Comparison of ENCODE assay signal across 1 cellular context in the genomic region with DNA sequence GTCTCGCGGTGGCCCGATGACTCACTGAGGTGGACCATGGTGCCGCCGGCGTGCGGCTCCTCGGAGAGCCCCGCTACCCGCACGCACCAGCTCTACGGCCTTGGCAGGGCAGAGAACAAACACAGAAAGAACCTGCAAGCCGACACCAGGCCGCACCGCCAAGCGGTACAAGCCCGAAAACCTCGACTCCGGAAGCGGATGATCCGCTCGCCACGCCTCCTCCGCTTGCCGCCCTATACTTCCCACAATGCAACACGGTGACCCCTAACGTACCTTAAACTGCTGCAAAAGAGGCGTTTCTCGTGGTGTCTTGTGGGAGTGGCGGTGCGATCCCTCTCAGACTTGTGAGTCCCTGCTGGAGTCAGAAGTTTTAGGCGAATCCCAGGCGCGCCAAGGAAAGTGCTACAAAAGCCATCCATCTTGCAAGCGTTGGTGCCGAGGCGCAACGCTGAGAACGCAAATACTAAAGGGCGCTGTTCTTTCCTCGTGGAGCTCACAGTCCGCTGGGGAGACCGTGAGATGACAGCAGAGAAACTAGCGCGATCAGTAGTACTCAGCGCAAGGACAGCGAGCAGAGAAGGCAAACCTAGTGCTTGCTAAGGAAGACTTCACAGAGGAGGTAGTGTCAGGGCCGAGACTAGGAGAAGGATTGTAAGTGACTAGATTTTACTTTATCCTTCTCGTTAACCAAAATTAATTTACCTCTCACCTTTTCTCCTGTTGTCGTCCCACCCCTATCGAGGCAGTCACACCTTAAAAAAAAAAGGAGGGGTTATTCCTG.
TF ChIP-seq lines count a peak whose summit lies in the region.

A gene (minus strand): TSS at position 200 of the 781 bp plus-strand sequence. CDS start 162 bp downstream, at position 38.

TF ChIP-seq in K562, 482 proteins besides CTCF, POLR2A, EP300 and RAD21 (continued from another document and continues in another):
- TF ChIP-seq, protein P1, sequence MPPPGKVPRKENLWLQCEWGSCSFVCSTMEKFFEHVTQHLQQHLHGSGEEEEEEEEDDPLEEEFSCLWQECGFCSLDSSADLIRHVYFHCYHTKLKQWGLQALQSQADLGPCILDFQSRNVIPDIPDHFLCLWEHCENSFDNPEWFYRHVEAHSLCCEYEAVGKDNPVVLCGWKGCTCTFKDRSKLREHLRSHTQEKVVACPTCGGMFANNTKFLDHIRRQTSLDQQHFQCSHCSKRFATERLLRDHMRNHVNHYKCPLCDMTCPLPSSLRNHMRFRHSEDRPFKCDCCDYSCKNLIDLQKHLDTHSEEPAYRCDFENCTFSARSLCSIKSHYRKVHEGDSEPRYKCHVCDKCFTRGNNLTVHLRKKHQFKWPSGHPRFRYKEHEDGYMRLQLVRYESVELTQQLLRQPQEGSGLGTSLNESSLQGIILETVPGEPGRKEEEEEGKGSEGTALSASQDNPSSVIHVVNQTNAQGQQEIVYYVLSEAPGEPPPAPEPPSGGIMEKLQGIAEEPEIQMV (tag; conservative IDR thresholded peaks at IDR 0.05; ENCODE audit: low read depth), result no peak
- TF ChIP-seq KLF1 (tag; IDR thresholded peaks at IDR 0.05), result peak; percentile 85
- no peak for TF ChIP-seq ZNF354B (CRISPR knock-in tag; IDR thresholded peaks at IDR 0.05)
- TF ChIP-seq, protein P2, sequence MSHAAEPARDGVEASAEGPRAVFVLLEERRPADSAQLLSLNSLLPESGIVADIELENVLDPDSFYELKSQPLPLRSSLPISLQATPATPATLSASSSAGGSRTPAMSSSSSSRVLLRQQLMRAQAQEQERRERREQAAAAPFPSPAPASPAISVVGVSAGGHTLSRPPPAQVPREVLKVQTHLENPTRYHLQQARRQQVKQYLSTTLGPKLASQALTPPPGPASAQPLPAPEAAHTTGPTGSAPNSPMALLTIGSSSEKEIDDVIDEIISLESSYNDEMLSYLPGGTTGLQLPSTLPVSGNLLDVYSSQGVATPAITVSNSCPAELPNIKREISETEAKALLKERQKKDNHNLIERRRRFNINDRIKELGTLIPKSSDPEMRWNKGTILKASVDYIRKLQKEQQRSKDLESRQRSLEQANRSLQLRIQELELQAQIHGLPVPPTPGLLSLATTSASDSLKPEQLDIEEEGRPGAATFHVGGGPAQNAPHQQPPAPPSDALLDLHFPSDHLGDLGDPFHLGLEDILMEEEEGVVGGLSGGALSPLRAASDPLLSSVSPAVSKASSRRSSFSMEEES (CRISPR knock-in tag; IDR thresholded peaks at IDR 0.05), result peak; percentile 32; the same call in 1 of the 2 replicates
- TF ChIP-seq JUNB (CRISPR knock-in tag; conservative IDR thresholded peaks at IDR 0.05), result peak; percentile 69
- peak; percentile 70; the same call in 1 of the 2 replicates for TF ChIP-seq GTF2F1 (IDR thresholded peaks at IDR 0.05; ENCODE audit: low read depth, low read length)
- TF ChIP-seq ARID2 (IDR thresholded peaks at IDR 0.05), result no peak
- TF ChIP-seq KLF13 (tag; IDR thresholded peaks at IDR 0.05; ENCODE audit: borderline replicate concordance, low read depth), result peak; percentile 95
- TF ChIP-seq, protein P3, sequence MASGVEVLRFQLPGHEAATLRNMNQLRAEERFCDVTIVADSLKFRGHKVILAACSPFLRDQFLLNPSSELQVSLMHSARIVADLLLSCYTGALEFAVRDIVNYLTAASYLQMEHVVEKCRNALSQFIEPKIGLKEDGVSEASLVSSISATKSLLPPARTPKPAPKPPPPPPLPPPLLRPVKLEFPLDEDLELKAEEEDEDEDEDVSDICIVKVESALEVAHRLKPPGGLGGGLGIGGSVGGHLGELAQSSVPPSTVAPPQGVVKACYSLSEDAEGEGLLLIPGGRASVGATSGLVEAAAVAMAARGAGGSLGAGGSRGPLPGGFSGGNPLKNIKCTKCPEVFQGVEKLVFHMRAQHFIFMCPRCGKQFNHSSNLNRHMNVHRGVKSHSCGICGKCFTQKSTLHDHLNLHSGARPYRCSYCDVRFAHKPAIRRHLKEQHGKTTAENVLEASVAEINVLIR (CRISPR knock-in tag; IDR thresholded peaks at IDR 0.05), result peak; percentile 6; the same call in 1 of the 2 replicates
- no peak for TF ChIP-seq ZNF253 (CRISPR knock-in tag; conservative IDR thresholded peaks at IDR 0.05)
- no peak for TF ChIP-seq ZNF444 (CRISPR knock-in tag; IDR thresholded peaks at IDR 0.05)
- TF ChIP-seq TOE1 (IDR thresholded peaks at IDR 0.05; ENCODE audit: borderline replicate concordance), result peak; percentile 79; the same call in 1 of the 2 replicates
- TF ChIP-seq TOE1 (CRISPR knock-in tag; IDR thresholded peaks at IDR 0.05; ENCODE audit: borderline replicate concordance, low read depth), result peak; percentile 93
- TF ChIP-seq ZNF436 (CRISPR knock-in tag; IDR thresholded peaks at IDR 0.05), result no peak
- no peak for TF ChIP-seq TRIM28 (IDR thresholded peaks at IDR 0.05)
- 0 out of 2 replicates have a peak, but pooled peaks have one; percentile 38 for TF ChIP-seq ZNF134 (CRISPR knock-in tag; conservative IDR thresholded peaks at IDR 0.05)
- TF ChIP-seq BCOR (IDR thresholded peaks at IDR 0.05), result peak; percentile 40
- TF ChIP-seq, protein P4, sequence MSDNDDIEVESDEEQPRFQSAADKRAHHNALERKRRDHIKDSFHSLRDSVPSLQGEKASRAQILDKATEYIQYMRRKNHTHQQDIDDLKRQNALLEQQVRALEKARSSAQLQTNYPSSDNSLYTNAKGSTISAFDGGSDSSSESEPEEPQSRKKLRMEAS (CRISPR knock-in tag; IDR thresholded peaks at IDR 0.05), result peak; percentile 89
- TF ChIP-seq NFE2 (IDR thresholded peaks at IDR 0.05; ENCODE audit: low read depth), result peak; percentile 37; the same call in 1 of the 2 replicates
- no peak for TF ChIP-seq ZNF75A (CRISPR knock-in tag; IDR thresholded peaks at IDR 0.05)
- TF ChIP-seq HDGF (IDR thresholded peaks at IDR 0.05), result no peak
- TF ChIP-seq POU5F1 (IDR thresholded peaks at IDR 0.05; ENCODE audit: borderline replicate concordance, low read depth, low read length, partially characterized antibody), result no peak
- TF ChIP-seq ZNF584 (CRISPR knock-in tag; IDR thresholded peaks at IDR 0.05; ENCODE audit: low read depth), result peak; percentile 79
- peak; percentile 41; the same call in 1 of the 2 replicates for TF ChIP-seq SMARCA4 (IDR thresholded peaks at IDR 0.05)
- TF ChIP-seq, protein P5, sequence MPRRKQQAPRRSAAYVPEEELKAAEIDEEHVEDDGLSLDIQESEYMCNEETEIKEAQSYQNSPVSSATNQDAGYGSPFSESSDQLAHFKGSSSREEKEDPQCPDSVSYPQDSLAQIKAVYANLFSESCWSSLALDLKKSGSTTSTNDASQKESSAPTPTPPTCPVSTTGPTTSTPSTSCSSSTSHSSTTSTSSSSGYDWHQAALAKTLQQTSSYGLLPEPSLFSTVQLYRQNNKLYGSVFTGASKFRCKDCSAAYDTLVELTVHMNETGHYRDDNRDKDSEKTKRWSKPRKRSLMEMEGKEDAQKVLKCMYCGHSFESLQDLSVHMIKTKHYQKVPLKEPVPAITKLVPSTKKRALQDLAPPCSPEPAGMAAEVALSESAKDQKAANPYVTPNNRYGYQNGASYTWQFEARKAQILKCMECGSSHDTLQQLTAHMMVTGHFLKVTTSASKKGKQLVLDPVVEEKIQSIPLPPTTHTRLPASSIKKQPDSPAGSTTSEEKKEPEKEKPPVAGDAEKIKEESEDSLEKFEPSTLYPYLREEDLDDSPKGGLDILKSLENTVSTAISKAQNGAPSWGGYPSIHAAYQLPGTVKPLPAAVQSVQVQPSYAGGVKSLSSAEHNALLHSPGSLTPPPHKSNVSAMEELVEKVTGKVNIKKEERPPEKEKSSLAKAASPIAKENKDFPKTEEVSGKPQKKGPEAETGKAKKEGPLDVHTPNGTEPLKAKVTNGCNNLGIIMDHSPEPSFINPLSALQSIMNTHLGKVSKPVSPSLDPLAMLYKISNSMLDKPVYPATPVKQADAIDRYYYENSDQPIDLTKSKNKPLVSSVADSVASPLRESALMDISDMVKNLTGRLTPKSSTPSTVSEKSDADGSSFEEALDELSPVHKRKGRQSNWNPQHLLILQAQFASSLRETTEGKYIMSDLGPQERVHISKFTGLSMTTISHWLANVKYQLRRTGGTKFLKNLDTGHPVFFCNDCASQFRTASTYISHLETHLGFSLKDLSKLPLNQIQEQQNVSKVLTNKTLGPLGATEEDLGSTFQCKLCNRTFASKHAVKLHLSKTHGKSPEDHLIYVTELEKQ (CRISPR knock-in tag; IDR thresholded peaks at IDR 0.05), result 0 out of 2 replicates have a peak, but pooled peaks have one; percentile 51
- TF ChIP-seq GTF2A2 (tag; IDR thresholded peaks at IDR 0.05), result no peak
- no peak for TF ChIP-seq ARHGAP35 (IDR thresholded peaks at IDR 0.05; ENCODE audit: partially characterized antibody)
- TF ChIP-seq CREB1 (IDR thresholded peaks at IDR 0.05), result peak; percentile 47
- TF ChIP-seq CREB1 (CRISPR knock-in tag; IDR thresholded peaks at IDR 0.05), result peak; percentile 80
- TF ChIP-seq, protein P6, sequence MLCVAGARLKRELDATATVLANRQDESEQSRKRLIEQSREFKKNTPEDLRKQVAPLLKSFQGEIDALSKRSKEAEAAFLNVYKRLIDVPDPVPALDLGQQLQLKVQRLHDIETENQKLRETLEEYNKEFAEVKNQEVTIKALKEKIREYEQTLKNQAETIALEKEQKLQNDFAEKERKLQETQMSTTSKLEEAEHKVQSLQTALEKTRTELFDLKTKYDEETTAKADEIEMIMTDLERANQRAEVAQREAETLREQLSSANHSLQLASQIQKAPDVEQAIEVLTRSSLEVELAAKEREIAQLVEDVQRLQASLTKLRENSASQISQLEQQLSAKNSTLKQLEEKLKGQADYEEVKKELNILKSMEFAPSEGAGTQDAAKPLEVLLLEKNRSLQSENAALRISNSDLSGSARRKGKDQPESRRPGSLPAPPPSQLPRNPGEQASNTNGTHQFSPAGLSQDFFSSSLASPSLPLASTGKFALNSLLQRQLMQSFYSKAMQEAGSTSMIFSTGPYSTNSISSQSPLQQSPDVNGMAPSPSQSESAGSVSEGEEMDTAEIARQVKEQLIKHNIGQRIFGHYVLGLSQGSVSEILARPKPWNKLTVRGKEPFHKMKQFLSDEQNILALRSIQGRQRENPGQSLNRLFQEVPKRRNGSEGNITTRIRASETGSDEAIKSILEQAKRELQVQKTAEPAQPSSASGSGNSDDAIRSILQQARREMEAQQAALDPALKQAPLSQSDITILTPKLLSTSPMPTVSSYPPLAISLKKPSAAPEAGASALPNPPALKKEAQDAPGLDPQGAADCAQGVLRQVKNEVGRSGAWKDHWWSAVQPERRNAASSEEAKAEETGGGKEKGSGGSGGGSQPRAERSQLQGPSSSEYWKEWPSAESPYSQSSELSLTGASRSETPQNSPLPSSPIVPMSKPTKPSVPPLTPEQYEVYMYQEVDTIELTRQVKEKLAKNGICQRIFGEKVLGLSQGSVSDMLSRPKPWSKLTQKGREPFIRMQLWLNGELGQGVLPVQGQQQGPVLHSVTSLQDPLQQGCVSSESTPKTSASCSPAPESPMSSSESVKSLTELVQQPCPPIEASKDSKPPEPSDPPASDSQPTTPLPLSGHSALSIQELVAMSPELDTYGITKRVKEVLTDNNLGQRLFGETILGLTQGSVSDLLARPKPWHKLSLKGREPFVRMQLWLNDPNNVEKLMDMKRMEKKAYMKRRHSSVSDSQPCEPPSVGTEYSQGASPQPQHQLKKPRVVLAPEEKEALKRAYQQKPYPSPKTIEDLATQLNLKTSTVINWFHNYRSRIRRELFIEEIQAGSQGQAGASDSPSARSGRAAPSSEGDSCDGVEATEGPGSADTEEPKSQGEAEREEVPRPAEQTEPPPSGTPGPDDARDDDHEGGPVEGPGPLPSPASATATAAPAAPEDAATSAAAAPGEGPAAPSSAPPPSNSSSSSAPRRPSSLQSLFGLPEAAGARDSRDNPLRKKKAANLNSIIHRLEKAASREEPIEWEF (CRISPR knock-in tag; IDR thresholded peaks at IDR 0.05), result no peak
- TF ChIP-seq, protein P7, sequence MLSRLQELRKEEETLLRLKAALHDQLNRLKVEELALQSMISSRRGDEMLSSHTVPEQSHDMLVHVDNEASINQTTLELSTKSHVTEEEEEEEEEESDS (CRISPR knock-in tag; IDR thresholded peaks at IDR 0.05), result no peak
- peak; percentile 48 for TF ChIP-seq TCF3 (CRISPR knock-in tag; IDR thresholded peaks at IDR 0.05)
- TF ChIP-seq ZNF232 (CRISPR knock-in tag; IDR thresholded peaks at IDR 0.05), result peak; percentile 81; the same call in 1 of the 2 replicates
- no peak for TF ChIP-seq NELFE (IDR thresholded peaks at IDR 0.05; ENCODE audit: insufficient read depth, insufficient read length)
- TF ChIP-seq, protein P8, sequence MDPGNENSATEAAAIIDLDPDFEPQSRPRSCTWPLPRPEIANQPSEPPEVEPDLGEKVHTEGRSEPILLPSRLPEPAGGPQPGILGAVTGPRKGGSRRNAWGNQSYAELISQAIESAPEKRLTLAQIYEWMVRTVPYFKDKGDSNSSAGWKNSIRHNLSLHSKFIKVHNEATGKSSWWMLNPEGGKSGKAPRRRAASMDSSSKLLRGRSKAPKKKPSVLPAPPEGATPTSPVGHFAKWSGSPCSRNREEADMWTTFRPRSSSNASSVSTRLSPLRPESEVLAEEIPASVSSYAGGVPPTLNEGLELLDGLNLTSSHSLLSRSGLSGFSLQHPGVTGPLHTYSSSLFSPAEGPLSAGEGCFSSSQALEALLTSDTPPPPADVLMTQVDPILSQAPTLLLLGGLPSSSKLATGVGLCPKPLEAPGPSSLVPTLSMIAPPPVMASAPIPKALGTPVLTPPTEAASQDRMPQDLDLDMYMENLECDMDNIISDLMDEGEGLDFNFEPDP (CRISPR knock-in tag; IDR thresholded peaks at IDR 0.05), result 0 out of 2 replicates have a peak, but pooled peaks have one; percentile 83
- TF ChIP-seq CHCHD3 (CRISPR knock-in tag; IDR thresholded peaks at IDR 0.05), result no peak
- TF ChIP-seq DMBX1 (CRISPR knock-in tag; IDR thresholded peaks at IDR 0.05; ENCODE audit: borderline replicate concordance), result 0 out of 2 replicates have a peak, but pooled peaks have one; percentile 18
- TF ChIP-seq BHLHE40 (IDR thresholded peaks at IDR 0.05; ENCODE audit: low read length), result peak; percentile 5
- TF ChIP-seq ZC3H8 (IDR thresholded peaks at IDR 0.05), result no peak
- TF ChIP-seq, protein P9, sequence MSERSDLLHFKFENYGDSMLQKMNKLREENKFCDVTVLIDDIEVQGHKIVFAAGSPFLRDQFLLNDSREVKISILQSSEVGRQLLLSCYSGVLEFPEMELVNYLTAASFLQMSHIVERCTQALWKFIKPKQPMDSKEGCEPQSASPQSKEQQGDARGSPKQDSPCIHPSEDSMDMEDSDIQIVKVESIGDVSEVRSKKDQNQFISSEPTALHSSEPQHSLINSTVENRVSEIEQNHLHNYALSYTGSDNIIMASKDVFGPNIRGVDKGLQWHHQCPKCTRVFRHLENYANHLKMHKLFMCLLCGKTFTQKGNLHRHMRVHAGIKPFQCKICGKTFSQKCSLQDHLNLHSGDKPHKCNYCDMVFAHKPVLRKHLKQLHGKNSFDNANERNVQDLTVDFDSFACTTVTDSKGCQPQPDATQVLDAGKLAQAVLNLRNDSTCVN (CRISPR knock-in tag; IDR thresholded peaks at IDR 0.05), result 0 out of 2 replicates have a peak, but pooled peaks have one; percentile 78
- TF ChIP-seq, protein P10, sequence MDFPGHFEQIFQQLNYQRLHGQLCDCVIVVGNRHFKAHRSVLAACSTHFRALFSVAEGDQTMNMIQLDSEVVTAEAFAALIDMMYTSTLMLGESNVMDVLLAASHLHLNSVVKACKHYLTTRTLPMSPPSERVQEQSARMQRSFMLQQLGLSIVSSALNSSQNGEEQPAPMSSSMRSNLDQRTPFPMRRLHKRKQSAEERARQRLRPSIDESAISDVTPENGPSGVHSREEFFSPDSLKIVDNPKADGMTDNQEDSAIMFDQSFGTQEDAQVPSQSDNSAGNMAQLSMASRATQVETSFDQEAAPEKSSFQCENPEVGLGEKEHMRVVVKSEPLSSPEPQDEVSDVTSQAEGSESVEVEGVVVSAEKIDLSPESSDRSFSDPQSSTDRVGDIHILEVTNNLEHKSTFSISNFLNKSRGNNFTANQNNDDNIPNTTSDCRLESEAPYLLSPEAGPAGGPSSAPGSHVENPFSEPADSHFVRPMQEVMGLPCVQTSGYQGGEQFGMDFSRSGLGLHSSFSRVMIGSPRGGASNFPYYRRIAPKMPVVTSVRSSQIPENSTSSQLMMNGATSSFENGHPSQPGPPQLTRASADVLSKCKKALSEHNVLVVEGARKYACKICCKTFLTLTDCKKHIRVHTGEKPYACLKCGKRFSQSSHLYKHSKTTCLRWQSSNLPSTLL (IDR thresholded peaks at IDR 0.05), result no peak
- peak; percentile 62 for TF ChIP-seq MEIS2 (IDR thresholded peaks at IDR 0.05; ENCODE audit: partially characterized antibody)
